Comparison of ENCODE assay signal across 11 cellular contexts in genomic region chr10:75042292-75042974, GRCh38.
DNase-seq lines count a peak whose midpoint lies in the region; ATAC-seq and TF ChIP-seq lines count a peak whose summit lies in the region.
"Had no signal": no experiment of that assay in that cellular context is flagged by ENCODE, and none has a peak within 500 bp of the region (broad histone marks: within the 10 kb centered on the region; RNA-seq: fewer than 3 reads in every experiment).

No MANE protein-coding gene starts in this region.

- H3K36me3 Mint-ChIP-seq in MCF 10A (ENCODE audit: insufficient read depth, unreplicated experiment) = no peaks in the 10 kb centered on the region
- no peaks in the 10 kb centered on the region for H3K36me3 Mint-ChIP-seq in activated T-helper 1 cell treated with anti-CD3 and anti-CD28 coated beads, Interleukin-12 subunit alpha, Interleukin-12 subunit beta, Interleukin-2, Interleukin-4 antibody, amounts not matched to agents 30 ng/mL and 10 ng/mL and 1 ng/mL, durations not matched to agents 14 hours and 24 hours and 36 hours (ENCODE audit: low read depth)
- no peaks in the 10 kb centered on the region for H3K36me3 Mint-ChIP-seq in Caco-2 (ENCODE audit: insufficient read depth, unreplicated experiment)

- no peaks in the 10 kb centered on the region for H3K9me3 ChIP-seq in mammary epithelial cell (replicated peaks; ENCODE audit: insufficient read depth, low read length)
- no peaks in the 10 kb centered on the region for H3K9me3 ChIP-seq in gastroesophageal sphincter
- no peaks in the 10 kb centered on the region for H3K9me3 ChIP-seq in Caco-2

- intact Hi-C loops in mammary epithelial cell (cut with micrococcal nuclease) = no loop called here
- intact Hi-C loops in MCF 10A (cut with micrococcal nuclease) = no loop called here
- intact Hi-C loops in activated T-helper 1 cell treated with anti-CD3 and anti-CD28 coated beads, Interleukin-12 subunit alpha, Interleukin-12 subunit beta, Interleukin-2, Interleukin-4 antibody, amounts not matched to agents 30 ng/mL and 10 ng/mL and 1 ng/mL, durations not matched to agents 14 hours and 24 hours and 36 hours (cut with micrococcal nuclease) = loop anchor here (1.0 to 5.0 kb wide), 6 partner anchors 8 to 456 kb away; partner anchors contain the start of gene KAT6B
- intact Hi-C loops in Caco-2 (cut with micrococcal nuclease; ENCODE audit: unreplicated experiment) = no loop called here

- no peak for TF ChIP-seq POLR2A in gastroesophageal sphincter (IDR thresholded peaks at IDR 0.05)

- no peaks in the 10 kb centered on the region for H3K27me3 Mint-ChIP-seq in MCF 10A (ENCODE audit: insufficient read depth, unreplicated experiment)
- H3K27me3 Mint-ChIP-seq in activated T-helper 1 cell treated with anti-CD3 and anti-CD28 coated beads, Interleukin-12 subunit alpha, Interleukin-12 subunit beta, Interleukin-2, Interleukin-4 antibody, amounts not matched to agents 30 ng/mL and 10 ng/mL and 1 ng/mL, durations not matched to agents 14 hours and 24 hours and 36 hours (ENCODE audit: insufficient read depth) = no peaks in the 10 kb centered on the region
- H3K27me3 Mint-ChIP-seq in Caco-2 (ENCODE audit: insufficient read depth, unreplicated experiment) = no peaks in the 10 kb centered on the region

- TF ChIP-seq EP300 in gastroesophageal sphincter (IDR thresholded peaks at IDR 0.05) = no peak

- in situ Hi-C loops in mammary epithelial cell (cut with MboI; ENCODE audit: low sequenced_read_pairs in 2 of 2) = no loop called here

- H3K36me3 ChIP-seq in mammary epithelial cell (ENCODE audit: insufficient read depth, low read length) (no peaks in the 10 kb centered on the region), gastroesophageal sphincter (no peaks in the 10 kb centered on the region), Caco-2 (ENCODE audit: control insufficient read depth, insufficient read depth, low read length) (no peaks in the 10 kb centered on the region)

- CTCF ChIA-PET in mammary epithelial cell (lab: Charles Lee; ENCODE audit: low non-redundant PET) = no interaction called here
- CTCF ChIA-PET in MCF 10A (lab: Yijun Ruan, JAX) = interaction anchor here (0.6 to 1.0 kb wide), 2 partner anchors 24 to 717 kb away, joined by 3 to 5 read pairs; no protein-coding TSS in a partner anchor
- CTCF ChIA-PET in Caco-2 (lab: Charles Lee) = no interaction called here

- no peaks in the 10 kb centered on the region for H4K20me1 ChIP-seq in mammary epithelial cell (ENCODE audit: insufficient read depth, low read length)

- BruUV-seq in mammary epithelial cell (replicated peaks; lab: Mats Ljungman, UMichigan) (no TSS peak), MCF 10A (replicated peaks; lab: Mats Ljungman, UMichigan) (no TSS peak), Caco-2 (replicated peaks; lab: Mats Ljungman, UMichigan) (no TSS peak)

- POLR2A ChIA-PET in MCF 10A (lab: Yijun Ruan, JAX) (interaction anchor here (0.8 kb wide), 1 partner anchor 607 kb away, joined by 3 read pairs; no protein-coding TSS in a partner anchor), Caco-2 (lab: Charles Lee) (no interaction called here)

- no peak overlapping the region for H2AFZ ChIP-seq in mammary epithelial cell (ENCODE audit: low read depth, low read length)

- H3K9ac ChIP-seq in mammary epithelial cell (ENCODE audit: insufficient read depth, low read length) = no peak overlapping the region

- H3K4me1 ChIP-seq in mammary epithelial cell (ENCODE audit: insufficient read depth, low read length) = peaks cover 4% of the 10 kb centered on the region
- peaks cover 0 to 33% (median 3%) of the 10 kb centered on the region in 3 donors for H3K4me1 ChIP-seq in gastroesophageal sphincter
- no peaks in the 10 kb centered on the region for H3K4me1 ChIP-seq in Caco-2

- H3K4me3 Mint-ChIP-seq in MCF 10A (ENCODE audit: unreplicated experiment) = no peak overlapping the region
- peak overlapping the region; percentile 19 for H3K4me3 Mint-ChIP-seq in activated T-helper 1 cell treated with anti-CD3 and anti-CD28 coated beads, Interleukin-12 subunit alpha, Interleukin-12 subunit beta, Interleukin-2, Interleukin-4 antibody, amounts not matched to agents 30 ng/mL and 10 ng/mL and 1 ng/mL, durations not matched to agents 14 hours and 24 hours and 36 hours
- H3K4me3 Mint-ChIP-seq in Caco-2 (ENCODE audit: unreplicated experiment) = no peak overlapping the region

- no CpG with 5 or more reads among the region's 1 CpG for WGBS in mammary epithelial cell (ENCODE audit: low coverage, missing lambda C conversion rate)
- 89% methylated on average over 1 of the region's 1 CpG; no CpG with 5 or more reads in 1 of the 2 donors for WGBS in gastroesophageal sphincter (ENCODE audit: low coverage in 1 of 2), 2 donors

- H3K27ac Mint-ChIP-seq in MCF 10A (ENCODE audit: low read depth, unreplicated experiment) (no peak overlapping the region), Caco-2 (ENCODE audit: unreplicated experiment) (no peak overlapping the region)
- H3K27ac Mint-ChIP-seq in activated T-helper 1 cell treated with anti-CD3 and anti-CD28 coated beads, Interleukin-12 subunit alpha, Interleukin-12 subunit beta, Interleukin-2, Interleukin-4 antibody, amounts not matched to agents 30 ng/mL and 10 ng/mL and 1 ng/mL, durations not matched to agents 14 hours and 24 hours and 36 hours = peak overlapping the region; percentile 91

- ATAC-seq in gastroesophageal sphincter = no peak
- ATAC-seq in GM18909 (IDR thresholded peaks at IDR 0.05; ENCODE audit: poor library complexity, unreplicated experiment) = no peak

- H3K4me1 Mint-ChIP-seq in MCF 10A (ENCODE audit: insufficient read depth, unreplicated experiment) = no peaks in the 10 kb centered on the region
- peaks cover 41% of the 10 kb centered on the region for H3K4me1 Mint-ChIP-seq in activated T-helper 1 cell treated with anti-CD3 and anti-CD28 coated beads, Interleukin-12 subunit alpha, Interleukin-12 subunit beta, Interleukin-2, Interleukin-4 antibody, amounts not matched to agents 30 ng/mL and 10 ng/mL and 1 ng/mL, durations not matched to agents 14 hours and 24 hours and 36 hours (ENCODE audit: low read depth)
- no peaks in the 10 kb centered on the region for H3K4me1 Mint-ChIP-seq in Caco-2 (ENCODE audit: low read depth, unreplicated experiment)

- H3K27me3 ChIP-seq in mammary epithelial cell (ENCODE audit: insufficient read depth, low read length) (no peaks in the 10 kb centered on the region), gastroesophageal sphincter (no peaks in the 10 kb centered on the region), Caco-2 (replicated peaks; ENCODE audit: control insufficient read depth, insufficient read depth, low read length) (no peaks in the 10 kb centered on the region)

- dilution Hi-C loops in mammary epithelial cell (cut with HindIII; ENCODE audit: low sequenced_read_pairs) = loop anchor here (5.0 kb wide), 1 partner anchor 55 kb away; a partner anchor contains a TSS

- no peaks in the 10 kb centered on the region for H3K79me2 ChIP-seq in mammary epithelial cell (ENCODE audit: insufficient read depth, low read length)

- no peak overlapping the region for H3K4me3 ChIP-seq in mammary epithelial cell (replicated peaks in 1 of 3; ENCODE audit: insufficient read depth in 1 of 3, low read depth in 2 of 3, low read length in 3 of 3)
- no peak overlapping the region for H3K4me3 ChIP-seq in gastroesophageal sphincter
- no peak overlapping the region for H3K4me3 ChIP-seq in Caco-2 (ENCODE audit: low read depth, low read length)

- H3K27ac ChIP-seq in mammary epithelial cell (ENCODE audit: insufficient read depth, low read depth, low read length) (no peak overlapping the region), gastroesophageal sphincter (peak overlapping the region in 3 of 4 donors; percentile 49 to 56 (median 49))

- H3K9me3 Mint-ChIP-seq in MCF 10A (ENCODE audit: unreplicated experiment) (no peaks in the 10 kb centered on the region), Caco-2 (ENCODE audit: unreplicated experiment) (no peaks in the 10 kb centered on the region)
- no peaks in the 10 kb centered on the region for H3K9me3 Mint-ChIP-seq in activated T-helper 1 cell treated with anti-CD3 and anti-CD28 coated beads, Interleukin-12 subunit alpha, Interleukin-12 subunit beta, Interleukin-2, Interleukin-4 antibody, amounts not matched to agents 30 ng/mL and 10 ng/mL and 1 ng/mL, durations not matched to agents 14 hours and 24 hours and 36 hours

- no peak overlapping the region for H3K4me2 ChIP-seq in mammary epithelial cell (ENCODE audit: insufficient read depth, low read depth, low read length)

- no peak for TF ChIP-seq CTCF in mammary epithelial cell (conservative IDR thresholded peaks at IDR 0.05 in 1 of 2, IDR thresholded peaks at IDR 0.05 in 1 of 2; ENCODE audit: extremely low read depth in 1 of 2, insufficient read depth in 1 of 2, low read depth in 1 of 2, low read length in 2 of 2)
- no peak for TF ChIP-seq CTCF in MCF 10A (IDR thresholded peaks at IDR 0.05; ENCODE audit: unreplicated experiment)
- no peak for TF ChIP-seq CTCF in gastroesophageal sphincter (IDR thresholded peaks at IDR 0.05)
- no peak for TF ChIP-seq CTCF in Caco-2 (IDR thresholded peaks at IDR 0.05; ENCODE audit: insufficient read depth in 1 of 2, low read depth in 1 of 2, low read length in 1 of 2, severe bottlenecking in 1 of 2, unreplicated experiment in 1 of 2)

- DNase-seq in mammary epithelial cell (peak; percentile 68), MCF 10A (ENCODE audit: unreplicated experiment) (no peak), Caco-2 (no peak), NCI-H1105 (lab: John Stamatoyannopoulos, UW) (no peak), OCI-M1 (lab: John Stamatoyannopoulos, UW) (no peak)
- no peak for DNase-seq in activated T-helper 1 cell treated with anti-CD3 and anti-CD28 coated beads, Interleukin-12 subunit alpha, Interleukin-12 subunit beta, Interleukin-2, Interleukin-4 antibody, amounts not matched to agents 30 ng/mL and 10 ng/mL and 1 ng/mL, durations not matched to agents 14 hours and 24 hours and 36 hours (ENCODE audit: low spot score)
- DNase-seq: NCI-H1048, RPMI8226, substantia nigra had no signal
